ENCODE assay signal across 8 cellular contexts in the genomic region with DNA sequence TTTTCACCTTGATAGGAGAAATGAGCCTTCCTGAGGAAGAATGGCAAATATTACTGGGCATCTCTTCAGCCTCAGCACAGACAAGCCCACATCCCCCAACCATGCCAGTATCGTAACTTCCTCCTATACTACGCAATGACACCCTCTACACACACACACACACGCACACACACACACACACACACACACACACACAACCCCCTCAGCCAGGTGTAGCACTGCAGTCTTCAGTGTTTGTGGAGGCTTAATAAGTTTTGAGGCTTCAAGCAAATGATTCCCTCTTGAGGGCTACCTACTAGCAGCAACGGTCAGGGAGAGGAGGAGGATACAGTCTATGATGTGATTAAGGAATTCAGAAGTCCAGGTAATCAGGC. TPM values are rescaled to one million over a fixed set of nuclear protein-coding genes. Genes with fewer than 3 reads are reported as not detected.
A peak's percentile ranks its signal among the peaks of the same experiment; 100 is the strongest.
DNase-seq lines count a peak whose midpoint lies in the region; TF ChIP-seq lines count a peak whose summit lies in the region.

No MANE protein-coding gene starts in this region.

- no peaks in the 10 kb centered on the region for H3K27me3 ChIP-seq in HAP-1 (ENCODE audit: low read depth)
- no peaks in the 10 kb centered on the region for H3K27me3 ChIP-seq in WERI-Rb-1 (ENCODE audit: insufficient read depth, low read depth, severe bottlenecking)
- no peaks in the 10 kb centered on the region for H3K27me3 ChIP-seq in vagina

- peak overlapping the region; percentile 42 for H3K4me3 ChIP-seq in HAP-1
- peak overlapping the region; percentile 59 for H3K4me3 ChIP-seq in WERI-Rb-1 (ENCODE audit: low read depth, low read length)
- peak overlapping the region; percentile 59 to 92 for H3K4me3 ChIP-seq in vagina

- in situ Hi-C loops in HAP-1 (cut with MboI; ENCODE audit: low sequenced_read_pairs), result no loop called here

- H3K27ac ChIP-seq in 22Rv1, result peak overlapping the region; percentile 100
- no peak overlapping the region for H3K27ac ChIP-seq in WERI-Rb-1
- peak overlapping the region; percentile 94 for H3K27ac ChIP-seq in vagina

- H3K36me3 ChIP-seq in HAP-1 (replicated peaks), result no peaks in the 10 kb centered on the region; the same call in 1 of the 2 replicates
- H3K36me3 ChIP-seq in WERI-Rb-1, result no peaks in the 10 kb centered on the region
- H3K36me3 ChIP-seq in vagina, result no peaks in the 10 kb centered on the region

- H3K27ac Mint-ChIP-seq in dendritic cell treated with granulocyte-macrophage colony-stimulating factor and Interleukin-4, amounts not matched to agents 40 ng/mL and 50 ng/mL, for 4 days, result peak overlapping the region; percentile 88

- peaks cover 26% of the 10 kb centered on the region for H3K4me1 ChIP-seq in HAP-1
- peaks cover 75% of the 10 kb centered on the region for H3K4me1 ChIP-seq in vagina

- no peaks in the 10 kb centered on the region for H3K27me3 Mint-ChIP-seq in dendritic cell treated with granulocyte-macrophage colony-stimulating factor and Interleukin-4, amounts not matched to agents 40 ng/mL and 50 ng/mL, for 4 days

- peak overlapping the region; percentile 92 for H3K4me3 Mint-ChIP-seq in dendritic cell treated with granulocyte-macrophage colony-stimulating factor and Interleukin-4, amounts not matched to agents 40 ng/mL and 50 ng/mL, for 4 days

- DNase-seq in HAP-1 (ENCODE audit: low spot score in 2 of 2), result no peak
- no peak for DNase-seq in WERI-Rb-1
- DNase-seq in myocyte (ENCODE audit: low read depth), result peak; percentile 4
- no peak for DNase-seq in vagina (ENCODE audit: extremely low spot score in 2 of 2)
- DNase-seq in NCI-H226, result no peak
- no peak for DNase-seq in NCI-H187 (lab: John Stamatoyannopoulos, UW)

- intact Hi-C loops in dendritic cell treated with granulocyte-macrophage colony-stimulating factor and Interleukin-4, amounts not matched to agents 40 ng/mL and 50 ng/mL, for 4 days (cut with micrococcal nuclease), result no loop called here
- intact Hi-C loops in vagina (cut with DNase I), result loop anchor here (5.0 kb wide), 2 partner anchors 105 to 205 kb away; a partner anchor contains a TSS

- TF ChIP-seq CTCF in 22Rv1 (IDR thresholded peaks at IDR 0.05), result no peak
- no peak for TF ChIP-seq CTCF in WERI-Rb-1 (IDR thresholded peaks at IDR 0.05; ENCODE audit: low read depth, low read length)
- no peak for TF ChIP-seq CTCF in vagina (IDR thresholded peaks at IDR 0.05)

- peaks cover 65% of the 10 kb centered on the region for H3K4me1 Mint-ChIP-seq in dendritic cell treated with granulocyte-macrophage colony-stimulating factor and Interleukin-4, amounts not matched to agents 40 ng/mL and 50 ng/mL, for 4 days (ENCODE audit: low read depth)

- peaks cover 30% of the 10 kb centered on the region for H3K36me3 Mint-ChIP-seq in dendritic cell treated with granulocyte-macrophage colony-stimulating factor and Interleukin-4, amounts not matched to agents 40 ng/mL and 50 ng/mL, for 4 days (ENCODE audit: low read depth)

- H3K9me3 ChIP-seq in HAP-1 (no peaks in the 10 kb centered on the region), WERI-Rb-1 (ENCODE audit: severe bottlenecking) (no peaks in the 10 kb centered on the region), vagina (no peaks in the 10 kb centered on the region)

- no peak for TF ChIP-seq POLR2A in vagina (IDR thresholded peaks at IDR 0.05)

- H3K9me3 Mint-ChIP-seq in dendritic cell treated with granulocyte-macrophage colony-stimulating factor and Interleukin-4, amounts not matched to agents 40 ng/mL and 50 ng/mL, for 4 days, result no peaks in the 10 kb centered on the region

RNA-seq across cellular contexts. Expression of a gene that starts 1.6 kb away (rescaled TPM):
- total RNA-seq in myocyte (24.2 and 33.1 TPM in 2 replicates), vagina (140 TPM)
- 63.1 TPM for polyA plus RNA-seq in myocyte (2012)

RNA-seq across cellular contexts. Expression of a gene that starts 4.8 kb away (rescaled TPM):
- total RNA-seq in myocyte, result 29.3 and 32.5 TPM in 2 replicates
- 27.5 TPM for polyA plus RNA-seq in myocyte (2012)
- total RNA-seq in vagina, result 25.8 TPM

RNA-seq across cellular contexts. Expression of a gene that starts 33.3 kb away (rescaled TPM):
- 0.10 and 0.53 TPM in 2 replicates for total RNA-seq in myocyte
- polyA plus RNA-seq in myocyte (2012), result 0.33 TPM
- 1.2 TPM for total RNA-seq in vagina

RNA-seq across cellular contexts. Expression of a gene that starts 34.1 kb away (rescaled TPM):
- total RNA-seq in myocyte, result 7.6 and 9.5 TPM in 2 replicates
- 11.0 TPM for polyA plus RNA-seq in myocyte (2012)
- total RNA-seq in vagina, result 26.0 TPM

RNA-seq across cellular contexts. Expression of a gene that starts 41.3 kb away (rescaled TPM):
- 74.9 and 76.4 TPM in 2 replicates for total RNA-seq in myocyte
- polyA plus RNA-seq in myocyte (2012), result 91.1 TPM
- 80.5 TPM for total RNA-seq in vagina
